1 cellular context compared by ENCODE assay signal in genomic region chr15:59104912-59105732, GRCh38.
A peak's percentile ranks its signal among the peaks of the same experiment; 100 is the strongest.
TF ChIP-seq lines count a peak whose summit lies in the region.

CCNB2 (plus strand) TSS chr15:59105146; CDS start chr15:59105269, 123 bp downstream.

TF ChIP-seq in K562, 482 proteins besides CTCF, POLR2A, EP300 and RAD21 (continued from another document and continues in another):
- peak in 1 of 2 experiments; percentile 69; a peak in 1 of 4 replicates for TF ChIP-seq ZMIZ1 (IDR thresholded peaks at IDR 0.05; ENCODE audit: low read depth in 2 of 2, low read length in 2 of 2)
- no peak for TF ChIP-seq ZNF589 (CRISPR knock-in tag; IDR thresholded peaks at IDR 0.05; ENCODE audit: low read depth)
- TF ChIP-seq ZFX (CRISPR knock-in tag; IDR thresholded peaks at IDR 0.05), result peak; percentile 91
- no peak for TF ChIP-seq MEF2D (tag; conservative IDR thresholded peaks at IDR 0.05; ENCODE audit: low read depth)
- TF ChIP-seq EWSR1 (IDR thresholded peaks at IDR 0.05; ENCODE audit: borderline replicate concordance, low read depth, partially characterized antibody), result no peak
- no peak for TF ChIP-seq MIER1 (IDR thresholded peaks at IDR 0.05; ENCODE audit: low read depth)
- TF ChIP-seq CREBBP (IDR thresholded peaks at IDR 0.05; ENCODE audit: low read depth, low read length), result no peak
- no peak for TF ChIP-seq ZC3H11A (IDR thresholded peaks at IDR 0.05; ENCODE audit: low read depth, low read length)
- no peak for TF ChIP-seq NUFIP1 (IDR thresholded peaks at IDR 0.05; ENCODE audit: partially characterized antibody)
- TF ChIP-seq SETDB1 (IDR thresholded peaks at IDR 0.05; ENCODE audit: low read length), result no peak
- TF ChIP-seq ZNF280B (CRISPR knock-in tag; IDR thresholded peaks at IDR 0.05), result no peak
- TF ChIP-seq KDM4B (IDR thresholded peaks at IDR 0.05; ENCODE audit: borderline replicate concordance in 2 of 2, low read depth in 1 of 2), result 0 out of 4 replicates have a peak, but pooled peaks of 1 of the 2 experiments have one; percentile 63
- no peak for TF ChIP-seq ZNF707 (CRISPR knock-in tag; conservative IDR thresholded peaks at IDR 0.05)
- peak; percentile 19 for TF ChIP-seq BRD9 (IDR thresholded peaks at IDR 0.05; ENCODE audit: low read depth, partially characterized antibody)
- no peak for TF ChIP-seq ZNF518B (CRISPR knock-in tag; IDR thresholded peaks at IDR 0.05)
- peak; percentile 90 for TF ChIP-seq ARID4B (CRISPR knock-in tag; IDR thresholded peaks at IDR 0.05)
- TF ChIP-seq ZNF311 (CRISPR knock-in tag; IDR thresholded peaks at IDR 0.05), result no peak
- peak; percentile 85 for TF ChIP-seq RBM25 (IDR thresholded peaks at IDR 0.05; ENCODE audit: low read depth, low read length, severe bottlenecking)
- no peak for TF ChIP-seq KAT2B (IDR thresholded peaks at IDR 0.05; ENCODE audit: low read depth, low read length)
- TF ChIP-seq SAFB (IDR thresholded peaks at IDR 0.05; ENCODE audit: borderline replicate concordance, low read depth, low read length), result no peak
- no peak for TF ChIP-seq POLR3G (IDR thresholded peaks at IDR 0.05; ENCODE audit: extremely low read depth, insufficient read length, insufficient replicate concordance)
- TF ChIP-seq SAP30 (IDR thresholded peaks at IDR 0.05; ENCODE audit: borderline replicate concordance, insufficient read depth, low read depth, low read length, poor library complexity, severe bottlenecking), result peak; percentile 99
- no peak for TF ChIP-seq NELFE (IDR thresholded peaks at IDR 0.05; ENCODE audit: insufficient read depth, insufficient read length)
- TF ChIP-seq ZNF232 (CRISPR knock-in tag; IDR thresholded peaks at IDR 0.05), result 0 out of 2 replicates have a peak, but pooled peaks have one; percentile 1
- no peak for TF ChIP-seq HMG20A (CRISPR knock-in tag; conservative IDR thresholded peaks at IDR 0.05)
- TF ChIP-seq ZNF639 (CRISPR knock-in tag; conservative IDR thresholded peaks at IDR 0.05 in 1 of 2, IDR thresholded peaks at IDR 0.05 in 1 of 2), result no peak
- TF ChIP-seq SP2 (IDR thresholded peaks at IDR 0.05; ENCODE audit: extremely low read depth, low read depth, low read length, poor library complexity, severe bottlenecking), result peak; percentile 31
- TF ChIP-seq TFAM (CRISPR knock-in tag; conservative IDR thresholded peaks at IDR 0.05), result no peak
- no peak for TF ChIP-seq ZNF584 (CRISPR knock-in tag; IDR thresholded peaks at IDR 0.05; ENCODE audit: low read depth)
- no peak for TF ChIP-seq ATF6 (CRISPR knock-in tag; IDR thresholded peaks at IDR 0.05)
- TF ChIP-seq RERE (CRISPR knock-in tag; IDR thresholded peaks at IDR 0.05; ENCODE audit: borderline replicate concordance), result no peak
- no peak for TF ChIP-seq GMEB1 (CRISPR knock-in tag; IDR thresholded peaks at IDR 0.05)
